Comparison of ENCODE assay signal across 30 cellular contexts in the genomic region with DNA sequence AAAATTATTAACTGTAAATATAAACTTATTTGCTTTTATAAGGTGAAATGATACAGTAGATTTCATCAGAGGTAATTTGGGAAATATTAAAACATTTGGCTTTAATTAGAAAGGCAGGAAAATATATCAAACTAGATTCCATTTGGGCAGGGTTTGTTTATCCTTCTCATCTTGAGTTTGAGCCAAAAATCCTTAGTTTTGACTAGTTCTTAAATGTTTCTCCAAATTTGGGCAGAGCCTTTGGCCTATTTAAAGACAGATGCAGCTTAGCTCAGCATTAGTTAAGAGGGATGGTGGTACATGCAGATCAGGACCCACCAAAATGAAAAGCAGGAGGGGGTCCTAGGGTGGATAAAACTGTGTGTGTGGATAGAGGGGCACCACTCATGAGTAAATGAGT. TPM values are rescaled to one million over a fixed set of nuclear protein-coding genes. Genes with fewer than 3 reads are reported as not detected.
DNase-seq lines count a peak whose midpoint lies in the region; ATAC-seq and TF ChIP-seq lines count a peak whose summit lies in the region.
"Had no signal": no experiment of that assay in that cellular context is flagged by ENCODE, and none has a peak within 500 bp of the region (broad histone marks: within the 10 kb centered on the region; RNA-seq: fewer than 3 reads in every experiment).

No MANE protein-coding gene starts in this region.

- H3K4me3 Mint-ChIP-seq in osteocyte (ENCODE audit: unreplicated experiment): no peak overlapping the region
- H3K4me3 Mint-ChIP-seq: activated CD8-positive, alpha-beta T cell treated with anti-CD3 and anti-CD28 coated beads, Interleukin-2, amount 10 ng/mL, durations not matched to agents 7 days and 5 days; activated naive CD4-positive, alpha-beta T cell treated with anti-CD3 and anti-CD28 coated beads, Interleukin-2, amount 10 ng/mL, durations not matched to agents 7 days and 5 days; mesothelial cell of epicardium; naive thymus-derived CD4-positive, alpha-beta T cell; T-helper 2 cell treated with Interferon-gamma antibody and Interleukin-4, amounts not matched to agents 5 μg/mL and 100 μg/mL, for 36 hours had no signal

- no peak for TF ChIP-seq CTCF in BJ (IDR thresholded peaks at IDR 0.05; ENCODE audit: insufficient read depth, low read depth, low read length)
- TF ChIP-seq CTCF in fibroblast of lung (conservative IDR thresholded peaks at IDR 0.05 in 1 of 2, IDR thresholded peaks at IDR 0.05 in 1 of 2; ENCODE audit: low read depth in 1 of 2, low read length in 2 of 2): no peak
- no peak for TF ChIP-seq CTCF in osteocyte (IDR thresholded peaks at IDR 0.05)

- ATAC-seq in GM19467 (IDR thresholded peaks at IDR 0.05; ENCODE audit: unreplicated experiment): no peak
- ATAC-seq: activated CD8-positive, alpha-beta T cell treated with anti-CD3 and anti-CD28 coated beads, Interleukin-2, amount 10 ng/mL, durations not matched to agents 7 days and 5 days; gastroesophageal sphincter; naive thymus-derived CD4-positive, alpha-beta T cell; PC-3 had no signal

- H3K27ac ChIP-seq in fibroblast of lung (ENCODE audit: insufficient read depth, low read length) (no peak overlapping the region), SJCRH30 (no peak overlapping the region)
- H3K27ac ChIP-seq: gastroesophageal sphincter, transverse colon had no signal

- no peaks in the 10 kb centered on the region for H4K20me1 ChIP-seq in fibroblast of lung (ENCODE audit: control insufficient read depth, extremely low read depth, insufficient read depth, low read length)

- no peak overlapping the region for H2AFZ ChIP-seq in fibroblast of lung (ENCODE audit: low read length)

- H3K4me3 ChIP-seq in BJ (ENCODE audit: low read depth, low read length) (no peak overlapping the region), fibroblast of lung (replicated peaks in 1 of 4; ENCODE audit: control extremely low read depth in 1 of 4, insufficient read depth in 1 of 4, low read depth in 3 of 4, low read length in 4 of 4) (no peak overlapping the region), SJCRH30 (no peak overlapping the region)
- H3K4me3 ChIP-seq: breast epithelium, gastroesophageal sphincter, transverse colon had no signal

- CTCF ChIA-PET in BJ (lab: Yijun Ruan, JAX): interaction anchor here (2.8 to 4.2 kb wide), 2 partner anchors 15 to 18 kb away, joined by 13 to 20 read pairs; no protein-coding TSS in a partner anchor

- DNase-seq in BJ (ENCODE audit: low read depth): peak; percentile 58
- DNase-seq in amniotic stem cell (lab: John Stamatoyannopoulos, UW): peak; percentile 37
- peak; percentile 48 to 91 for DNase-seq in fibroblast of lung (ENCODE audit: low read depth in 2 of 2)
- DNase-seq in osteocyte (ENCODE audit: extremely low spot score, unreplicated experiment): no peak
- no peak for DNase-seq in SJCRH30
- DNase-seq in HuH-7.5 (ENCODE audit: low spot score): no peak
- no peak for DNase-seq in SHP77 treated with DMSO at 0.1 percent for 48 hours (lab: John Stamatoyannopoulos, UW)
- DNase-seq: ACHN; activated CD8-positive, alpha-beta T cell treated with anti-CD3 and anti-CD28 coated beads, Interleukin-2, amount 10 ng/mL, durations not matched to agents 7 days and 5 days; activated naive CD4-positive, alpha-beta T cell treated with anti-CD3 and anti-CD28 coated beads, Interleukin-2, amount 10 ng/mL, durations not matched to agents 7 days and 5 days; DMS79 treated with DMSO at 0.1 percent for 48 hours; effector CD8-positive, alpha-beta T cell; KG1; kidney glomerular epithelial cell; MM.1S; naive thymus-derived CD4-positive, alpha-beta T cell; NCI-H1417; NCI-H2029 treated with DMSO at 0.1 percent for 48 hours; NCI-H2227 treated with DMSO at 0.1 percent for 48 hours; NCI-H526 treated with DMSO at 0.1 percent for 48 hours; NK-92 treated with Interleukin-12 subunit alpha and Interleukin-12 subunit beta, amount 100 ng/mL, for 24 hours; nucleus accumbens; PC-3; stimulated activated CD4-positive, alpha-beta T cell treated with anti-CD3 and anti-CD28 coated beads, Interleukin-4, amount 100 ng/mL, for 4 hours; transverse colon had no signal

- H3K9me3 ChIP-seq in fibroblast of lung (ENCODE audit: control insufficient read depth, insufficient read depth, low read depth, low read length) (no peaks in the 10 kb centered on the region), SJCRH30 (replicated peaks) (no peaks in the 10 kb centered on the region)
- H3K9me3 ChIP-seq: breast epithelium, gastroesophageal sphincter, transverse colon had no signal

- no peaks in the 10 kb centered on the region for H3K9me3 Mint-ChIP-seq in osteocyte (ENCODE audit: unreplicated experiment)
- H3K9me3 Mint-ChIP-seq: activated naive CD4-positive, alpha-beta T cell treated with anti-CD3 and anti-CD28 coated beads, Interleukin-2, amount 10 ng/mL, durations not matched to agents 7 days and 5 days; mesothelial cell of epicardium; naive thymus-derived CD4-positive, alpha-beta T cell; T-helper 2 cell treated with Interferon-gamma antibody and Interleukin-4, amounts not matched to agents 5 μg/mL and 100 μg/mL, for 36 hours had no signal

- H3K9ac ChIP-seq in fibroblast of lung (ENCODE audit: insufficient read depth, low read length): no peak overlapping the region

- H3K36me3 Mint-ChIP-seq in osteocyte (ENCODE audit: unreplicated experiment): no peaks in the 10 kb centered on the region
- H3K36me3 Mint-ChIP-seq: activated naive CD4-positive, alpha-beta T cell treated with anti-CD3 and anti-CD28 coated beads, Interleukin-2, amount 10 ng/mL, durations not matched to agents 7 days and 5 days; mesothelial cell of epicardium had no signal

- H3K4me1 ChIP-seq in fibroblast of lung (ENCODE audit: control insufficient read depth, extremely low read depth, insufficient read depth, low read length) (no peaks in the 10 kb centered on the region), SJCRH30 (no peaks in the 10 kb centered on the region)
- H3K4me1 ChIP-seq: breast epithelium had no signal

- peaks cover 11% of the 10 kb centered on the region for H3K4me1 Mint-ChIP-seq in osteocyte (ENCODE audit: unreplicated experiment)
- H3K4me1 Mint-ChIP-seq: activated naive CD4-positive, alpha-beta T cell treated with anti-CD3 and anti-CD28 coated beads, Interleukin-2, amount 10 ng/mL, durations not matched to agents 7 days and 5 days had no signal

- peak overlapping the region; percentile 23 for H3K27ac Mint-ChIP-seq in osteocyte (ENCODE audit: unreplicated experiment)
- H3K27ac Mint-ChIP-seq: activated CD8-positive, alpha-beta T cell treated with anti-CD3 and anti-CD28 coated beads, Interleukin-2, amount 10 ng/mL, durations not matched to agents 7 days and 5 days; activated naive CD4-positive, alpha-beta T cell treated with anti-CD3 and anti-CD28 coated beads, Interleukin-2, amount 10 ng/mL, durations not matched to agents 7 days and 5 days; mesothelial cell of epicardium; naive thymus-derived CD4-positive, alpha-beta T cell; T-helper 2 cell treated with Interferon-gamma antibody and Interleukin-4, amounts not matched to agents 5 μg/mL and 100 μg/mL, for 36 hours had no signal

- no peak overlapping the region for H3K4me2 ChIP-seq in fibroblast of lung (ENCODE audit: extremely low read depth, insufficient read depth, low read length)

- H3K27me3 Mint-ChIP-seq in osteocyte (ENCODE audit: unreplicated experiment): no peaks in the 10 kb centered on the region
- H3K27me3 Mint-ChIP-seq: activated naive CD4-positive, alpha-beta T cell treated with anti-CD3 and anti-CD28 coated beads, Interleukin-2, amount 10 ng/mL, durations not matched to agents 7 days and 5 days; naive thymus-derived CD4-positive, alpha-beta T cell had no signal

- H3K27me3 ChIP-seq in BJ (ENCODE audit: control insufficient read depth, insufficient read depth, low read length) (no peaks in the 10 kb centered on the region), fibroblast of lung (ENCODE audit: control insufficient read depth, insufficient read depth, low read length) (no peaks in the 10 kb centered on the region), SJCRH30 (no peaks in the 10 kb centered on the region)
- H3K27me3 ChIP-seq: breast epithelium, gastroesophageal sphincter, transverse colon had no signal

- H3K79me2 ChIP-seq in fibroblast of lung (ENCODE audit: control insufficient read depth, insufficient read depth, low read length): no peaks in the 10 kb centered on the region

- POLR2A ChIA-PET in BJ (lab: Charles Lee): no interaction called here

- H3K36me3 ChIP-seq in BJ (ENCODE audit: control insufficient read depth, insufficient read depth, low read length) (no peaks in the 10 kb centered on the region), fibroblast of lung (ENCODE audit: control insufficient read depth, insufficient read depth, low read length) (no peaks in the 10 kb centered on the region), SJCRH30 (no peaks in the 10 kb centered on the region)
- H3K36me3 ChIP-seq: breast epithelium, gastroesophageal sphincter, transverse colon had no signal

RNA-seq across cellular contexts. Expression of a gene that starts 20.3 kb away (rescaled TPM):
- 20.7 and 37.4 TPM in 2 replicates for polyA plus RNA-seq in BJ (2011; rRNA removed)
- polyA minus RNA-seq in BJ (2011; rRNA and poly(A)+ RNA removed): 80.3 and 80.8 TPM in 2 replicates
- total RNA-seq in fibroblast of lung: 87.1 and 105 TPM in 2 replicates
- polyA plus RNA-seq in fibroblast of lung: 32.6 and 33.6 TPM in 2 replicates
- 22.1 and 22.6 TPM in 2 replicates for polyA plus RNA-seq in fibroblast of lung (2012)
- polyA minus RNA-seq in fibroblast of lung (ENCODE audit: low replicate concordance): 15.7 and 17.6 TPM in 2 replicates
- 57.7 and 90.8 TPM in 2 replicates for total RNA-seq in osteocyte
- total RNA-seq in SJCRH30 (2014; rRNA removed; shearing (Covaris generic)): 27.6 and 33.4 TPM in 2 replicates

Comparison
In these comparisons a context has a peak if more than half of its experiments do, and no peak if none do; other contexts are left out.
1. DNase-seq: peak in BJ (single experiment), amniotic stem cell (single experiment) and fibroblast of lung (2 of 2); none in osteocyte (single experiment), SJCRH30 (0 of 2), HuH-7.5 (single experiment) and SHP77 treated with DMSO at 0.1 percent for 48 hours (single experiment).